In the genomic region with DNA sequence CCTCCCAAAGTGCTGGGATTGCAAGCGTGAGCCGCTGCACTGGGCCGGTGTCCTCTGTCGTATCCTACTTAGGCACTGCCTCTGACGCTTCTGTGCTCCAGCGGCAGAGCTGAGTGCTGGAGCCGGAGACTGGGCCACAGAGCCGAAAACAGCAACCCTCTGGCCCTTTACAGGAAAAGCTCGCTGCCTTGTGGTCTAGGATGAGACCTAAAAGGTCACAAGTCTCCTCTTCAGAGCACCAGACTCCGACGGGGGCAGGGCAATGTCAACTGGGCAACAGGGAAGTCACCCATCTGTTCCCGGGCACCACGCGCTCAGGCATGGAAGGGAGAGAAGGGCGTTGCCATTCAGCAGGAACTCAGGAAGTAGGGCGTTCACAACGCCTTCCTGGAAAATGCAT, we compare ENCODE assay signal across 10 cellular contexts.
DNase-seq lines count a peak whose midpoint lies in the region; ATAC-seq and TF ChIP-seq lines count a peak whose summit lies in the region.
"Had no signal": no experiment of that assay in that cellular context is flagged by ENCODE, and none has a peak within 500 bp of the region (broad histone marks: within the 10 kb centered on the region; RNA-seq: fewer than 3 reads in every experiment).

No MANE protein-coding gene starts in this region.

- CTCF ChIA-PET in MCF 10A (lab: Yijun Ruan, JAX): no interaction called here

- no peak overlapping the region for H3K9ac ChIP-seq in GM23248

- H3K4me2 ChIP-seq in GM23248 (ENCODE audit: unreplicated experiment): no peak overlapping the region

- H3K27ac Mint-ChIP-seq in progenitor cell of endocrine pancreas: peak overlapping the region; percentile 27
- no peak overlapping the region for H3K27ac Mint-ChIP-seq in MCF 10A (ENCODE audit: low read depth, unreplicated experiment)

- H3K27ac ChIP-seq in GM23248 (no peak overlapping the region), heart left ventricle (peak overlapping the region in 11 of 12 donors; percentile 18 to 82 (median 57))

- H3K9me3 Mint-ChIP-seq in progenitor cell of endocrine pancreas (ENCODE audit: low read depth) (peaks cover 9% of the 10 kb centered on the region), MCF 10A (ENCODE audit: unreplicated experiment) (no peaks in the 10 kb centered on the region)

- H4K20me1 ChIP-seq in GM23248 (ENCODE audit: insufficient read depth): no peaks in the 10 kb centered on the region

- TF ChIP-seq POLR2A in heart left ventricle (IDR thresholded peaks at IDR 0.05): no peak

- H3K27me3 Mint-ChIP-seq in progenitor cell of endocrine pancreas (no peaks in the 10 kb centered on the region), MCF 10A (ENCODE audit: insufficient read depth, unreplicated experiment) (no peaks in the 10 kb centered on the region)

- intact Hi-C loops in heart left ventricle (cut with DNase I) (no loop called here), MCF 10A (cut with micrococcal nuclease) (no loop called here)

- 35 to 44% methylated on average over 17 of the region's 17 CpGs for WGBS in GM23248 (ENCODE audit: low coverage in 1 of 2, low lambda C conversion rate in 2 of 2, missing lambda C conversion rate in 2 of 2), 2 experiments
- 37 to 55% (median 51%) methylated on average over 7 to 17 of the region's 17 CpGs for WGBS in heart left ventricle, 4 donors

- no TSS peak for BruUV-seq in MCF 10A (replicated peaks; lab: Mats Ljungman, UMichigan)

- H3K4me3 ChIP-seq in GM23248 (no peak overlapping the region), heart left ventricle (no peak overlapping the region)
- H3K4me3 ChIP-seq: HAP-1 had no signal

- H3K4me1 ChIP-seq in GM23248 (ENCODE audit: insufficient read depth) (no peaks in the 10 kb centered on the region), heart left ventricle (peaks cover 0 to 24% (median 6%) of the 10 kb centered on the region in 12 donors)
- H3K4me1 ChIP-seq: HAP-1 had no signal

- H3K4me1 Mint-ChIP-seq in progenitor cell of endocrine pancreas (ENCODE audit: low read depth) (no peaks in the 10 kb centered on the region), MCF 10A (ENCODE audit: insufficient read depth, unreplicated experiment) (no peaks in the 10 kb centered on the region)

- ATAC-seq in heart left ventricle: peak in 3 of 4 donors; percentile 65 to 87 (median 85)

- H3F3A ChIP-seq in GM23248 (ENCODE audit: insufficient read depth): peaks cover 4% of the 10 kb centered on the region; the same call in 1 of the 2 replicates

- in situ Hi-C loops in GM23248 (cut with MboI): no loop called here

- no peaks in the 10 kb centered on the region for H3K9me2 ChIP-seq in GM23248 (ENCODE audit: insufficient read depth)

- H3K4me3 Mint-ChIP-seq in progenitor cell of endocrine pancreas (ENCODE audit: low read depth): no peak overlapping the region
- no peak overlapping the region for H3K4me3 Mint-ChIP-seq in MCF 10A (ENCODE audit: unreplicated experiment)

- H3K36me3 ChIP-seq in GM23248 (ENCODE audit: low read depth) (no peaks in the 10 kb centered on the region), heart left ventricle (no peaks in the 10 kb centered on the region)
- H3K36me3 ChIP-seq: HAP-1 had no signal

- H3K36me3 Mint-ChIP-seq in progenitor cell of endocrine pancreas (ENCODE audit: insufficient read depth) (peaks cover 2% of the 10 kb centered on the region), MCF 10A (ENCODE audit: insufficient read depth, unreplicated experiment) (no peaks in the 10 kb centered on the region)

- POLR2A ChIA-PET in MCF 10A (lab: Yijun Ruan, JAX): no interaction called here

- no peaks in the 10 kb centered on the region for H3K79me2 ChIP-seq in GM23248 (ENCODE audit: insufficient read depth)

- H3K9me3 ChIP-seq in GM23248 (ENCODE audit: low read depth): no peaks in the 10 kb centered on the region
- no peaks in the 10 kb centered on the region for H3K9me3 ChIP-seq in heart left ventricle
- H3K9me3 ChIP-seq: HAP-1 had no signal

- peak overlapping the region; percentile 84 for H2AFZ ChIP-seq in GM23248

- DNase-seq in GM23248 (peak; percentile 45), UCSD-AML1 (lab: John Stamatoyannopoulos, UW; ENCODE audit: unreplicated experiment) (peak; percentile 78), heart left ventricle (peak; percentile 63 to 84 (median 77)), progenitor cell of endocrine pancreas (ENCODE audit: low spot score, unreplicated experiment) (no peak), putamen (ENCODE audit: low spot score) (no peak), kidney glomerular epithelial cell (lab: John Stamatoyannopoulos, UW) (no peak), MCF 10A (ENCODE audit: unreplicated experiment) (no peak)
- no peak for DNase-seq in stimulated activated CD4-positive, alpha-beta T cell treated with anti-CD3 and anti-CD28 coated beads, Interleukin-4, amount 100 ng/mL, for 24 hours
- DNase-seq: NCI-H2081 had no signal

- H3K27me3 ChIP-seq in GM23248 (replicated peaks; ENCODE audit: insufficient read depth) (no peaks in the 10 kb centered on the region), heart left ventricle (no peaks in the 10 kb centered on the region)

- TF ChIP-seq CTCF in heart left ventricle (IDR thresholded peaks at IDR 0.05) (no peak), progenitor cell of endocrine pancreas (IDR thresholded peaks at IDR 0.05; ENCODE audit: unreplicated experiment) (no peak), MCF 10A (IDR thresholded peaks at IDR 0.05; ENCODE audit: unreplicated experiment) (no peak)

Comparison
In these comparisons a context has a peak if more than half of its experiments do, and no peak if none do; other contexts are left out.
1. DNase-seq: peak in GM23248 (single experiment), UCSD-AML1 (single experiment) and heart left ventricle (5 of 5); none in progenitor cell of endocrine pancreas (single experiment), putamen (single experiment), kidney glomerular epithelial cell (single experiment), stimulated activated CD4-positive, alpha-beta T cell treated with anti-CD3 and anti-CD28 coated beads, Interleukin-4, amount 100 ng/mL, for 24 hours (single experiment) and MCF 10A (single experiment).